Comparison of ENCODE assay signal across 9 cellular contexts in genomic region chrX:132071260-132071659, GRCh38. TPM values are rescaled to one million over a fixed set of nuclear protein-coding genes. Genes with fewer than 3 reads are reported as not detected.
DNase-seq lines count a peak whose midpoint lies in the region; ATAC-seq and TF ChIP-seq lines count a peak whose summit lies in the region.
"Had no signal": no experiment of that assay in that cellular context is flagged by ENCODE, and none has a peak within 500 bp of the region (broad histone marks: within the 10 kb centered on the region; RNA-seq: fewer than 3 reads in every experiment).

No MANE protein-coding gene starts in this region.

- no peak for ATAC-seq in HG03139 (IDR thresholded peaks at IDR 0.05; ENCODE audit: unreplicated experiment)

- H3K36me3 ChIP-seq in GM06990 (ENCODE audit: control insufficient read depth, insufficient read depth, low read length), result no peaks in the 10 kb centered on the region
- H3K36me3 ChIP-seq in neural cell (ENCODE audit: insufficient read depth, low read length), result no peaks in the 10 kb centered on the region

- H3F3A ChIP-seq in neural cell (ENCODE audit: insufficient read depth, low read length, poor library complexity, severe bottlenecking), result no peaks in the 10 kb centered on the region

- no peak overlapping the region for H3K4me3 ChIP-seq in GM06990 (replicated peaks; ENCODE audit: low read depth, low read length)
- H3K4me3 ChIP-seq in neural cell (ENCODE audit: low read length), result no peak overlapping the region

- TF ChIP-seq EP300 in neural cell (conservative IDR thresholded peaks at IDR 0.05; ENCODE audit: poor library complexity, severe bottlenecking), result no peak

- no peaks in the 10 kb centered on the region for H3K79me2 ChIP-seq in neural cell (replicated peaks; ENCODE audit: insufficient read depth, low read length)

- H3K9ac ChIP-seq in neural cell (ENCODE audit: low read length), result no peak overlapping the region

- H4K20me1 ChIP-seq in neural cell (ENCODE audit: insufficient read depth), result no peaks in the 10 kb centered on the region

- no peaks in the 10 kb centered on the region for H3K27me3 ChIP-seq in GM06990 (replicated peaks; ENCODE audit: control insufficient read depth, insufficient read depth, low read length)
- no peaks in the 10 kb centered on the region for H3K27me3 ChIP-seq in neural cell (ENCODE audit: insufficient read depth, low read depth, low read length)

- H3K9me3 Mint-ChIP-seq in nephron progenitor cell, result no peaks in the 10 kb centered on the region

- no peaks in the 10 kb centered on the region for H3K4me1 Mint-ChIP-seq in nephron progenitor cell

- TF ChIP-seq RAD21 in neural cell (conservative IDR thresholded peaks at IDR 0.05), result peak; percentile 42

- H3K27ac ChIP-seq in neural cell (ENCODE audit: low read length), result no peak overlapping the region

- no peaks in the 10 kb centered on the region for H3K9me2 ChIP-seq in neural cell (ENCODE audit: insufficient read depth, low read length)

- H3K4me2 ChIP-seq in neural cell (ENCODE audit: low read length), result no peak overlapping the region

- no peak overlapping the region for H3K4me3 Mint-ChIP-seq in nephron progenitor cell

- H3K27me3 Mint-ChIP-seq in nephron progenitor cell (ENCODE audit: low read depth, poor library complexity), result no peaks in the 10 kb centered on the region

- TF ChIP-seq CTCF in GM06990 (IDR thresholded peaks at IDR 0.05; ENCODE audit: insufficient read depth, low read length, poor library complexity, severe bottlenecking) (peak; percentile 24), neural cell (IDR thresholded peaks at IDR 0.05; ENCODE audit: poor library complexity, severe bottlenecking) (peak; percentile 38), nephron progenitor cell (IDR thresholded peaks at IDR 0.05) (no peak)

- no peak overlapping the region for H2AFZ ChIP-seq in neural cell (ENCODE audit: low read depth, low read length)

- H3K9me3 ChIP-seq in neural cell (ENCODE audit: low read length), result no peaks in the 10 kb centered on the region

- DNase-seq in GM06990 (ENCODE audit: extremely low read depth, insufficient read length), result no peak
- DNase-seq in NCI-H1694 treated with DMSO at 0.1 percent for 48 hours (lab: John Stamatoyannopoulos, UW), result peak; percentile 50
- peak; percentile 24 for DNase-seq in dermis blood vessel endothelial cell
- DNase-seq in nephron progenitor cell, result no peak
- no peak for DNase-seq in occipital lobe (lab: John Stamatoyannopoulos, UW)
- DNase-seq in NCI-H128 (lab: John Stamatoyannopoulos, UW; ENCODE audit: unreplicated experiment), result no peak

- no peak overlapping the region for H3K27ac Mint-ChIP-seq in nephron progenitor cell

- peaks cover 33% of the 10 kb centered on the region for H3K36me3 Mint-ChIP-seq in nephron progenitor cell (ENCODE audit: low read depth)

TF ChIP-seq in neural cell, 6 proteins besides CTCF, POLR2A, EP300 and RAD21:
- TF ChIP-seq SMC3 (conservative IDR thresholded peaks at IDR 0.05; ENCODE audit: poor library complexity) (no peak), EZH2 (IDR thresholded peaks at IDR 0.05; ENCODE audit: borderline replicate concordance, insufficient read depth, low read length, poor library complexity, severe bottlenecking) (no peak), POLR2AphosphoS5 (IDR thresholded peaks at IDR 0.05) (no peak), REST (IDR thresholded peaks at IDR 0.05; ENCODE audit: borderline replicate concordance) (no peak), TAF1 (IDR thresholded peaks at IDR 0.05; ENCODE audit: low read depth) (no peak), MXI1 (conservative IDR thresholded peaks at IDR 0.05; ENCODE audit: poor library complexity, severe bottlenecking) (no peak)

RNA-seq across cellular contexts. Expression of gene STK26, which starts 48.2 kb away (rescaled TPM):
- total RNA-seq in dermis blood vessel endothelial cell (2.1 and 2.9 TPM in 2 replicates), occipital lobe (0.78 TPM)
- 8.1 and 8.8 TPM in 2 replicates for polyA plus RNA-seq in neural cell
- polyA minus RNA-seq in neural cell, result 7.1 and 9.7 TPM in 2 replicates

RNA-seq across cellular contexts. Expression of gene FRMD7, which starts 56.6 kb away (rescaled TPM):
- total RNA-seq in dermis blood vessel endothelial cell (not detected in 2 replicates), occipital lobe (not detected)
- polyA plus RNA-seq in neural cell, result 0.54 and 1.2 TPM in 2 replicates
- polyA minus RNA-seq in neural cell, result 0.73 and 1.2 TPM in 2 replicates
- polyA plus RNA-seq: keratinocyte had no signal

Comparison
In these comparisons a context has a peak if more than half of its experiments do, and no peak if none do; other contexts are left out.
1. DNase-seq: peak in NCI-H1694 treated with DMSO at 0.1 percent for 48 hours (single experiment) and dermis blood vessel endothelial cell (single experiment); none in GM06990 (single experiment), nephron progenitor cell (single experiment), occipital lobe (single experiment) and NCI-H128 (single experiment).